ENCODE assay signal across 8 cellular contexts in the genomic region with DNA sequence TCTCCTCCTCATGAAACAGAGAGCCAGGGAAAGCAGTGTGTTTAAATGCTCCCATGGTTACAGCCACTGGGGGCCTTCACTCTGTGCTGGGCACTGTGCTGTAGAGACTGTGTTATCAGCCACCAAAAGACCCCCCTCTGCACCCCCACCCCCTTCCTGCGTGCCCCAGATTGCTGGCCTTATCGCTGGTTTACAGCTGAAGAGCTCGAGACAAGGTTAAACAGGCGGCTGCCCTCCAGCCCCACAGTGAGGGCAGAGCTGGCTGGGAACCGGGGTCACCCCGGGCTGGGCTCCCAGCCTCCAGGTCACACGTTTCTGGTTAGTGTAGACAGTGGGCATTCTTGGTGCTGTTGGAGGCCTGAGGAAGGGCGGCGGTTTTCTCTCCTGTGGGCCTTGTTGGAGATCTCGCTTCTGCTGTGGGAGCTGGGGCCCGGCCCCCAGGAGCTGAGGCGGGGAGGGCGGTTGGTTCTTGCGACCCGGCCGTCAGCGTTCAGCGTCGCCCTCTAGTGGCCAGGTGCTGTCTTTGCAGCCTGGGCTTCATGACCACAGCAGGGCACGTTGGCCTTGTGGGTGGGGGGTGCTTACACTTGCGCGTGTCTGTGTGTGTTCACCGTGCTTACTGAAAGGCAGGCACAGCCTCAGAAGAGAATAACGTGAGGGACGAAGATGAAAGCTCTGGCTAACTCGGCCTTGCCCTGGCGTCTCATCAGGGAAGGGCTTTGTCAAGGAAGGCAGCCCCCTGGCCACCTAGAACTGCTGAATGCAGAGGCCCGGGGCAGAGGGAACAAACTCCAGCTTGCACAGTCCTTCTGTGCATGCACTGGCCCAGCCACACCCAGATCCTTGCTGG. TPM values are rescaled to one million over a fixed set of nuclear protein-coding genes. Genes with fewer than 3 reads are reported as not detected.
DNase-seq lines count a peak whose midpoint lies in the region; ATAC-seq and TF ChIP-seq lines count a peak whose summit lies in the region.

No MANE protein-coding gene starts in this region.

- WGBS in heart left ventricle, 4 donors: 27 to 29% (median 28%) methylated on average over 20 to 28 of the region's 28 CpGs

- H3K4me1 ChIP-seq in SJCRH30 (no peaks in the 10 kb centered on the region), heart left ventricle (peaks cover 0 to 18% (median 12%) of the 10 kb centered on the region in 12 donors)

- peak; percentile 35 to 66 (median 60) for ATAC-seq in heart left ventricle

- DNase-seq in AG09309 (ENCODE audit: low read depth) (no peak), H4 (ENCODE audit: low spot score) (peak; percentile 26), SJCRH30 (peak; percentile 26 to 46), heart left ventricle (peak in 3 of 5 donors; percentile 49 to 85 (median 53)), occipital lobe (lab: John Stamatoyannopoulos, UW) (no peak), DMS114 treated with DMSO at 0.1 percent for 48 hours (lab: John Stamatoyannopoulos, UW; ENCODE audit: unreplicated experiment) (no peak)
- peak; percentile 53 for DNase-seq in activated gamma-delta T cell treated with anti-CD3 and anti-CD28 coated beads, Interleukin-2, amount 50 U/mL, for 16 hours (ENCODE audit: low read depth)
- DNase-seq in stimulated activated CD4-positive, alpha-beta T cell treated with anti-CD3 and anti-CD28 coated beads, Interleukin-12 subunit alpha, Interleukin-12 subunit beta, amount 100 ng/mL, for 4 hours: peak; percentile 71

- H3K27me3 ChIP-seq in SJCRH30 (no peaks in the 10 kb centered on the region), heart left ventricle (no peaks in the 10 kb centered on the region)

- H3K4me3 ChIP-seq in AG09309 (ENCODE audit: control insufficient read depth, low read depth, low read length): no peak overlapping the region
- H3K4me3 ChIP-seq in SJCRH30: no peak overlapping the region
- H3K4me3 ChIP-seq in heart left ventricle: peak overlapping the region in 1 of 12 donors; percentile 17

- H3K9me3 ChIP-seq in SJCRH30 (replicated peaks) (no peaks in the 10 kb centered on the region), heart left ventricle (no peaks in the 10 kb centered on the region)

- intact Hi-C loops in heart left ventricle (cut with DNase I): loop anchor here in 5 of 10 donors (5.0 to 10.0 kb wide), 4 partner anchors 41 to 1692 kb away; a partner anchor contains a TSS

- peak; percentile 89 for TF ChIP-seq CTCF in AG09309 (IDR thresholded peaks at IDR 0.05; ENCODE audit: control insufficient read depth, insufficient read depth, low read depth, low read length, missing control alignments)
- TF ChIP-seq CTCF in heart left ventricle (IDR thresholded peaks at IDR 0.05): peak; percentile 85 to 96 (median 92)

- TF ChIP-seq POLR2A in heart left ventricle (IDR thresholded peaks at IDR 0.05): no peak

- peaks cover 9% of the 10 kb centered on the region; the same call in 1 of the 2 replicates for H3K36me3 ChIP-seq in SJCRH30
- H3K36me3 ChIP-seq in heart left ventricle: peaks cover 0 to 74% (median 30%) of the 10 kb centered on the region in 9 donors

- H3K27ac ChIP-seq in SJCRH30 (no peak overlapping the region), heart left ventricle (peak overlapping the region in 2 of 12 donors; percentile 20 to 39)

RNA-seq across cellular contexts. Expression of a gene that starts 40.8 kb away (rescaled TPM):
- 7.0 and 8.6 TPM in 2 replicates for total RNA-seq in H4 (2014; rRNA removed; shearing (Covaris generic))
- total RNA-seq in SJCRH30 (2014; rRNA removed; shearing (Covaris generic)): 8.4 and 8.9 TPM in 2 replicates
- total RNA-seq in heart left ventricle (10 to 100 TPM; 14.0 to 30.7 (median 18.6) TPM), occipital lobe (4.5 TPM)
- polyA plus RNA-seq in heart left ventricle: 10 to 100 TPM in 1 of 2 donors, 1 to 10 TPM in 1; 9.4 to 18.9 TPM

Comparison
In these comparisons a context has a peak if more than half of its experiments do, and no peak if none do; other contexts are left out.
1. DNase-seq: peak in H4 (single experiment), SJCRH30 (2 of 2), activated gamma-delta T cell treated with anti-CD3 and anti-CD28 coated beads, Interleukin-2, amount 50 U/mL, for 16 hours (single experiment), heart left ventricle (3 of 5) and stimulated activated CD4-positive, alpha-beta T cell treated with anti-CD3 and anti-CD28 coated beads, Interleukin-12 subunit alpha, Interleukin-12 subunit beta, amount 100 ng/mL, for 4 hours (single experiment); none in AG09309 (single experiment), occipital lobe (single experiment) and DMS114 treated with DMSO at 0.1 percent for 48 hours (single experiment).